ENCODE assay signal across 8 cellular contexts in genomic region chr9:130681769-130682489, GRCh38. TPM values are rescaled to one million over a fixed set of nuclear protein-coding genes. Genes with fewer than 3 reads are reported as not detected.
DNase-seq lines count a peak whose midpoint lies in the region; ATAC-seq and TF ChIP-seq lines count a peak whose summit lies in the region.

No MANE protein-coding gene starts in this region.

- H3K4me2 ChIP-seq in osteoblast (ENCODE audit: insufficient read depth, low read length) = peak overlapping the region; percentile 83

- ATAC-seq in HG02759 (IDR thresholded peaks at IDR 0.05; ENCODE audit: unreplicated experiment) = peak; percentile 38

- peak overlapping the region; percentile 71 for H2AFZ ChIP-seq in osteoblast (ENCODE audit: low read length)

- no peaks in the 10 kb centered on the region for H4K20me1 ChIP-seq in osteoblast (ENCODE audit: insufficient read depth, low read length)

- no peaks in the 10 kb centered on the region for H3K27me3 ChIP-seq in osteoblast (ENCODE audit: insufficient read depth, low read length)

- DNase-seq in DMS 273 (lab: John Stamatoyannopoulos, UW; ENCODE audit: unreplicated experiment) (peak; percentile 69), fibroblast of mammary gland (ENCODE audit: low read depth) (no peak), osteoblast (ENCODE audit: insufficient read length, low spot score, missing footprints) (no peak), medulla oblongata (ENCODE audit: extremely low spot score) (no peak), GM03348 (ENCODE audit: low spot score) (no peak), inferior parietal cortex (ENCODE audit: extremely low spot score) (no peak)

- H3K4me3 ChIP-seq in fibroblast of mammary gland (ENCODE audit: control insufficient read depth, low read depth, low read length) (peak overlapping the region; percentile 40), osteoblast (ENCODE audit: insufficient read depth, low read length) (peak overlapping the region; percentile 72)

- peaks cover 12% of the 10 kb centered on the region for H3K4me1 ChIP-seq in osteoblast (ENCODE audit: insufficient read depth, low read length)

- H3K9me3 ChIP-seq in osteoblast (ENCODE audit: low read depth, low read length) = no peaks in the 10 kb centered on the region

- no peaks in the 10 kb centered on the region for H3K79me2 ChIP-seq in osteoblast (ENCODE audit: insufficient read depth, low read length)

- H3K36me3 ChIP-seq in osteoblast (ENCODE audit: insufficient read depth, low read length) = no peaks in the 10 kb centered on the region

- TF ChIP-seq CTCF in VCaP (conservative IDR thresholded peaks at IDR 0.05) (no peak), fibroblast of mammary gland (conservative IDR thresholded peaks at IDR 0.05; ENCODE audit: control insufficient read depth, insufficient read depth, low read depth, low read length) (no peak), osteoblast (IDR thresholded peaks at IDR 0.05; ENCODE audit: extremely low read depth, low read depth, low read length) (no peak)

- H3K27ac ChIP-seq in VCaP = peak overlapping the region; percentile 90
- H3K27ac ChIP-seq in osteoblast (ENCODE audit: low read depth, low read length) = no peak overlapping the region

RNA-seq across cellular contexts. Expression of gene EXOSC2, which starts 11.7 kb away (rescaled TPM):
- 18.6 and 22.1 TPM in 2 replicates for total RNA-seq in osteoblast

RNA-seq across cellular contexts. Expression of gene PRDM12, which starts 17.5 kb away (rescaled TPM):
- total RNA-seq in osteoblast = not detected in 2 replicates
